Comparison of ENCODE assay signal across 8 cellular contexts in genomic region chr1:56578664-56578962, GRCh38. TPM values are rescaled to one million over a fixed set of nuclear protein-coding genes. Genes with fewer than 3 reads are reported as not detected.
DNase-seq lines count a peak whose midpoint lies in the region; ATAC-seq and TF ChIP-seq lines count a peak whose summit lies in the region.

No MANE protein-coding gene starts in this region.

- no peak for TF ChIP-seq CTCF in VCaP (conservative IDR thresholded peaks at IDR 0.05)

- intact Hi-C loops in Right ventricle myocardium superior (cut with DNase I) (loop anchor here (5.0 kb wide), 2 partner anchors 71 to 166 kb away; no protein-coding TSS in a partner anchor), sciatic nerve (cut with DNase I) (no loop called here)

- ATAC-seq in Right ventricle myocardium superior (ENCODE audit: poor library complexity) (peak; percentile 62), sciatic nerve (peak; percentile 4)

- DNase-seq in NCI-H2227 (lab: John Stamatoyannopoulos, UW; ENCODE audit: unreplicated experiment) = peak; percentile 52
- DNase-seq in NCI-H2227 treated with DMSO at 0.1 percent for 48 hours (lab: John Stamatoyannopoulos, UW) = no peak
- DNase-seq in Right ventricle myocardium superior = no peak
- peak; percentile 65 for DNase-seq in sciatic nerve (ENCODE audit: low spot score)
- no peak for DNase-seq in SW480 (ENCODE audit: low spot score)
- no peak for DNase-seq in NCI-H510A (lab: John Stamatoyannopoulos, UW)
- no peak for DNase-seq in cerebellum (ENCODE audit: low spot score)

- H3K27ac ChIP-seq in VCaP = peak overlapping the region; percentile 93

RNA-seq across cellular contexts. Expression of gene PLPP3, which starts 0.8 kb away (rescaled TPM):
- total RNA-seq in Right ventricle myocardium superior (117 TPM), sciatic nerve (198 TPM), cerebellum (64.6 TPM)

Comparison
In these comparisons a context has a peak if more than half of its experiments do, and no peak if none do; other contexts are left out.
1. DNase-seq: peak in NCI-H2227 (single experiment) and sciatic nerve (single experiment); none in NCI-H2227 treated with DMSO at 0.1 percent for 48 hours (single experiment), Right ventricle myocardium superior (single experiment), SW480 (single experiment), NCI-H510A (single experiment) and cerebellum (single experiment).